Comparison of ENCODE assay signal across 15 cellular contexts in the genomic region with DNA sequence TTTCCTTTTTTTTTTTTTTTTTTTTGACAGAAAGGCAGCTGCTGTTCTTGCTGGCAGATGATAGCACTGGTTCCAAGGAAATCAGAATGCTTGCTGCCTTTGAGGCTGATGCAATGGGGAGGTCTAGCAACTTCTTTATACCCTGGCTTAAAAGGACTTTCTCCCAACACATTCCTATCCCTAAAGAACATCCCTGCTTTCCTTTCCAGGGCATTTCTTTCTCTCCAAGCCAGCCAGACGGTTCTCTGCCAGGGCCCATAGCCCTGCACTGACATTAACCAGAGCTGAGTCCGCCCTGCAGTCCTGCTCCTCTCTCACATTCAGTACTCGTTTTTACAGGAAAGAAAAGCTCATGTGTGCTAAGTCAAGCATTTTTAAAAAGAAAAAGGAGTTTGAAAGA.
DNase-seq lines count a peak whose midpoint lies in the region; ATAC-seq and TF ChIP-seq lines count a peak whose summit lies in the region.
"Had no signal": no experiment of that assay in that cellular context is flagged by ENCODE, and none has a peak within 500 bp of the region (broad histone marks: within the 10 kb centered on the region; RNA-seq: fewer than 3 reads in every experiment).

No MANE protein-coding gene starts in this region.

- TF ChIP-seq CTCF in left ventricle myocardium inferior (IDR thresholded peaks at IDR 0.05; ENCODE audit: borderline replicate concordance) (no peak), psoas muscle (IDR thresholded peaks at IDR 0.05) (no peak)

- H3K4me1 Mint-ChIP-seq in CD4-positive, alpha-beta memory T cell = no peaks in the 10 kb centered on the region
- H3K4me1 Mint-ChIP-seq: activated CD4-positive, alpha-beta T cell treated with anti-CD3 and anti-CD28 coated beads, Interleukin-2, amount 10 ng/mL, durations not matched to agents 24 days and 14 days; naive B cell had no signal

- DNase-seq in AG08396 (ENCODE audit: low spot score) = peak; percentile 12
- DNase-seq in amniotic epithelial cell (ENCODE audit: low read depth) = peak; percentile 20
- peak; percentile 47 for DNase-seq in left ventricle myocardium inferior
- DNase-seq in psoas muscle = peak; percentile 45 to 66
- DNase-seq in stimulated activated CD4-positive, alpha-beta T cell treated with anti-CD3 and anti-CD28 coated beads, Interleukin-4, amount 100 ng/mL, for 1 hour = no peak
- no peak for DNase-seq in CD4-positive, alpha-beta memory T cell
- no peak for DNase-seq in NCI-H2029 (lab: John Stamatoyannopoulos, UW)
- DNase-seq: activated CD4-positive, alpha-beta T cell treated with anti-CD3 and anti-CD28 coated beads, Interleukin-2, amount 10 ng/mL, durations not matched to agents 24 days and 14 days; naive B cell; NCI-H1930; T-helper 1 cell had no signal

- H3K9me3 Mint-ChIP-seq in CD4-positive, alpha-beta memory T cell = peaks cover 0 to 6% (median 0%) of the 10 kb centered on the region in 8 donors
- H3K9me3 Mint-ChIP-seq: activated CD4-positive, alpha-beta T cell treated with anti-CD3 and anti-CD28 coated beads, Interleukin-2, amount 10 ng/mL, durations not matched to agents 24 days and 14 days; activated T-helper 2 cell treated with anti-CD3 and anti-CD28 coated beads, Interferon-gamma antibody, Interleukin-2, Interleukin-4, amounts not matched to agents 10 μg/mL and 5 μg/mL and 100 μg/mL, durations not matched to agents 14 hours and 24 hours and 36 hours; type B pancreatic cell had no signal

- H3K4me1 ChIP-seq in left ventricle myocardium inferior (peaks cover 25% of the 10 kb centered on the region), psoas muscle (no peaks in the 10 kb centered on the region)
- no peaks in the 10 kb centered on the region for H3K4me1 ChIP-seq in CD4-positive, alpha-beta memory T cell (ENCODE audit: insufficient read depth, low read length)

- peak overlapping the region in 1 of 8 donors; percentile 20 for H3K4me3 Mint-ChIP-seq in CD4-positive, alpha-beta memory T cell
- H3K4me3 Mint-ChIP-seq: activated CD4-positive, alpha-beta T cell treated with anti-CD3 and anti-CD28 coated beads, Interleukin-2, amount 10 ng/mL, durations not matched to agents 24 days and 14 days; naive B cell; type B pancreatic cell had no signal

- H3K4me3 ChIP-seq in left ventricle myocardium inferior = no peak overlapping the region
- H3K4me3 ChIP-seq in psoas muscle = no peak overlapping the region
- H3K4me3 ChIP-seq in CD4-positive, alpha-beta memory T cell (ENCODE audit: low read length in 2 of 2) = no peak overlapping the region

- 27 to 51% (median 33%) methylated on average over 3 of the region's 3 CpGs for WGBS in psoas muscle, 3 donors

- POLR2A ChIA-PET in CD4-positive, alpha-beta memory T cell (lab: Charles Lee; ENCODE audit: partially characterized antibody) = no interaction called here

- H3K36me3 Mint-ChIP-seq in CD4-positive, alpha-beta memory T cell = no peaks in the 10 kb centered on the region
- H3K36me3 Mint-ChIP-seq: naive B cell, type B pancreatic cell had no signal

- H3K27me3 Mint-ChIP-seq in CD4-positive, alpha-beta memory T cell = peaks cover 9 to 11% of the 10 kb centered on the region in 2 donors

- no peaks in the 10 kb centered on the region for H3K9me3 ChIP-seq in left ventricle myocardium inferior (replicated peaks)
- H3K9me3 ChIP-seq in psoas muscle = peaks cover 3% of the 10 kb centered on the region
- no peaks in the 10 kb centered on the region for H3K9me3 ChIP-seq in CD4-positive, alpha-beta memory T cell (ENCODE audit: control insufficient read depth in 1 of 2, low read length in 2 of 2)

- CTCF ChIA-PET in CD4-positive, alpha-beta memory T cell (lab: Charles Lee; ENCODE audit: partially characterized antibody) = interaction anchor here (0.7 kb wide), 1 partner anchor 154 kb away, joined by 3 read pairs; no protein-coding TSS in a partner anchor

- peak overlapping the region; percentile 77 for H3K27ac ChIP-seq in left ventricle myocardium inferior (replicated peaks)
- no peak overlapping the region for H3K27ac ChIP-seq in psoas muscle
- H3K27ac ChIP-seq in CD4-positive, alpha-beta memory T cell (ENCODE audit: low read depth, low read length) = no peak overlapping the region
- H3K27ac ChIP-seq: KMS-11 had no signal

- intact Hi-C loops in left ventricle myocardium inferior (cut with micrococcal nuclease) = no loop called here
- intact Hi-C loops in psoas muscle (cut with DNase I) = no loop called here
- intact Hi-C loops in CD4-positive, alpha-beta memory T cell (cut with micrococcal nuclease) = no loop called here

- ATAC-seq in psoas muscle = peak in 3 of 4 donors; percentile 62 to 76 (median 69)
- no peak for ATAC-seq in HG03139 (IDR thresholded peaks at IDR 0.05; ENCODE audit: unreplicated experiment)

- H3K36me3 ChIP-seq in left ventricle myocardium inferior (no peaks in the 10 kb centered on the region), psoas muscle (ENCODE audit: insufficient read depth in 1 of 2, low read depth in 1 of 2) (no peaks in the 10 kb centered on the region)
- no peaks in the 10 kb centered on the region for H3K36me3 ChIP-seq in CD4-positive, alpha-beta memory T cell (ENCODE audit: insufficient read depth, low read length)

- no peaks in the 10 kb centered on the region for H3K27me3 ChIP-seq in left ventricle myocardium inferior (ENCODE audit: low read depth)
- no peaks in the 10 kb centered on the region for H3K27me3 ChIP-seq in psoas muscle (ENCODE audit: insufficient read depth in 3 of 3, low read length in 2 of 3)
- H3K27me3 ChIP-seq in CD4-positive, alpha-beta memory T cell (ENCODE audit: insufficient read depth, low read length) = peaks cover 4% of the 10 kb centered on the region

- H3K27ac Mint-ChIP-seq in CD4-positive, alpha-beta memory T cell = no peak overlapping the region
- H3K27ac Mint-ChIP-seq: activated CD4-positive, alpha-beta T cell treated with anti-CD3 and anti-CD28 coated beads, Interleukin-2, amount 10 ng/mL, durations not matched to agents 24 days and 14 days; activated T-helper 2 cell treated with anti-CD3 and anti-CD28 coated beads, Interferon-gamma antibody, Interleukin-2, Interleukin-4, amounts not matched to agents 10 μg/mL and 5 μg/mL and 100 μg/mL, durations not matched to agents 14 hours and 24 hours and 36 hours; naive B cell; type B pancreatic cell had no signal

Comparison
In these comparisons a context has a peak if more than half of its experiments do, and no peak if none do; other contexts are left out.
1. DNase-seq: peak in AG08396 (single experiment), amniotic epithelial cell (single experiment), left ventricle myocardium inferior (single experiment) and psoas muscle (2 of 2); none in stimulated activated CD4-positive, alpha-beta T cell treated with anti-CD3 and anti-CD28 coated beads, Interleukin-4, amount 100 ng/mL, for 1 hour (single experiment), CD4-positive, alpha-beta memory T cell (0 of 5) and NCI-H2029 (single experiment).